ENCODE assay signal across 16 cellular contexts in genomic region chr12:91722072-91722471, GRCh38.
A peak's percentile ranks its signal among the peaks of the same experiment; 100 is the strongest.
DNase-seq lines count a peak whose midpoint lies in the region; ATAC-seq and TF ChIP-seq lines count a peak whose summit lies in the region.
"Had no signal": no experiment of that assay in that cellular context is flagged by ENCODE, and none has a peak within 500 bp of the region (broad histone marks: within the 10 kb centered on the region; RNA-seq: fewer than 3 reads in every experiment).

No MANE protein-coding gene starts in this region.

- H3K4me3 ChIP-seq in GM23248 (no peak overlapping the region), RWPE2 (ENCODE audit: severe bottlenecking) (no peak overlapping the region), gastroesophageal sphincter (no peak overlapping the region)
- H3K4me3 ChIP-seq: BLaER1 treated with 17β-estradiol and CSF1 and Interleukin-3, amounts not matched to agents 10 nM and 100 nM; HAP-1; heart left ventricle; left ventricle myocardium inferior; testis had no signal

- no peak overlapping the region for H3K9ac ChIP-seq in GM23248
- H3K9ac ChIP-seq: BLaER1 treated with 17β-estradiol and CSF1 and Interleukin-3, amounts not matched to agents 10 nM and 100 nM had no signal

- H3K4me1 ChIP-seq in GM23248 (ENCODE audit: insufficient read depth) (no peaks in the 10 kb centered on the region), RWPE2 (ENCODE audit: insufficient read depth, poor library complexity, severe bottlenecking) (peaks cover 28% of the 10 kb centered on the region), foreskin keratinocyte (peaks cover 4% of the 10 kb centered on the region), gastroesophageal sphincter (no peaks in the 10 kb centered on the region)
- H3K4me1 ChIP-seq: BLaER1 treated with 17β-estradiol and CSF1 and Interleukin-3, amounts not matched to agents 10 nM and 100 nM; HAP-1; heart left ventricle; left ventricle myocardium inferior; testis had no signal

- H4K20me1 ChIP-seq in GM23248 (ENCODE audit: insufficient read depth) = no peaks in the 10 kb centered on the region
- H4K20me1 ChIP-seq: BLaER1 treated with 17β-estradiol and CSF1 and Interleukin-3, amounts not matched to agents 10 nM and 100 nM had no signal

- H3K27ac ChIP-seq in GM23248 = no peak overlapping the region
- peak overlapping the region; percentile 46 for H3K27ac ChIP-seq in RWPE2 (ENCODE audit: poor library complexity, severe bottlenecking)
- H3K27ac ChIP-seq in foreskin keratinocyte = no peak overlapping the region
- H3K27ac ChIP-seq in gastroesophageal sphincter = no peak overlapping the region
- H3K27ac ChIP-seq: BLaER1 treated with 17β-estradiol and CSF1 and Interleukin-3, amounts not matched to agents 10 nM and 100 nM; heart left ventricle; left ventricle myocardium inferior; testis had no signal

- H3K9me2 ChIP-seq in GM23248 (ENCODE audit: insufficient read depth) = no peaks in the 10 kb centered on the region

- H3K9me3 ChIP-seq in GM23248 (ENCODE audit: low read depth) = no peaks in the 10 kb centered on the region
- H3K9me3 ChIP-seq in RWPE2 (ENCODE audit: severe bottlenecking) = no peaks in the 10 kb centered on the region
- H3K9me3 ChIP-seq in gastroesophageal sphincter = no peaks in the 10 kb centered on the region
- H3K9me3 ChIP-seq: BLaER1 treated with 17β-estradiol and CSF1 and Interleukin-3, amounts not matched to agents 10 nM and 100 nM; HAP-1; heart left ventricle; left ventricle myocardium inferior; testis had no signal

- no peaks in the 10 kb centered on the region for H3K79me2 ChIP-seq in GM23248 (ENCODE audit: insufficient read depth)

- no peak for TF ChIP-seq CTCF in RWPE2 (IDR thresholded peaks at IDR 0.05; ENCODE audit: poor library complexity, severe bottlenecking)
- no peak for TF ChIP-seq CTCF in foreskin keratinocyte (conservative IDR thresholded peaks at IDR 0.05)
- no peak for TF ChIP-seq CTCF in gastroesophageal sphincter (IDR thresholded peaks at IDR 0.05)

- no peaks in the 10 kb centered on the region for H3F3A ChIP-seq in GM23248 (ENCODE audit: insufficient read depth)

- in situ Hi-C loops in GM23248 (cut with MboI) = no loop called here

- TF ChIP-seq EP300 in gastroesophageal sphincter (IDR thresholded peaks at IDR 0.05) = no peak

- H3K4me2 ChIP-seq in GM23248 (ENCODE audit: unreplicated experiment) = no peak overlapping the region
- H3K4me2 ChIP-seq: BLaER1 treated with 17β-estradiol and CSF1 and Interleukin-3, amounts not matched to agents 10 nM and 100 nM had no signal

- no peaks in the 10 kb centered on the region for H3K27me3 ChIP-seq in GM23248 (replicated peaks; ENCODE audit: insufficient read depth)
- H3K27me3 ChIP-seq in RWPE2 (ENCODE audit: insufficient read depth, poor library complexity, severe bottlenecking) = no peaks in the 10 kb centered on the region
- H3K27me3 ChIP-seq in foreskin keratinocyte = no peaks in the 10 kb centered on the region
- H3K27me3 ChIP-seq in gastroesophageal sphincter = no peaks in the 10 kb centered on the region
- H3K27me3 ChIP-seq: BLaER1 treated with 17β-estradiol and CSF1 and Interleukin-3, amounts not matched to agents 10 nM and 100 nM; heart left ventricle; testis had no signal

- no peak overlapping the region for H2AFZ ChIP-seq in GM23248

- no peak for TF ChIP-seq POLR2A in gastroesophageal sphincter (IDR thresholded peaks at IDR 0.05)

- peak; percentile 65 for ATAC-seq in GM18858 (IDR thresholded peaks at IDR 0.05; ENCODE audit: unreplicated experiment)
- peak; percentile 89 for ATAC-seq in RWPE2 (ENCODE audit: low read depth)
- ATAC-seq in foreskin keratinocyte = peak; percentile 97
- no peak for ATAC-seq in gastroesophageal sphincter
- ATAC-seq: heart left ventricle had no signal

- DNase-seq in GM23248 (peak; percentile 1), RWPE2 (ENCODE audit: low spot score) (peak; percentile 34), foreskin keratinocyte (peak; percentile 92 to 96), inferior parietal cortex (ENCODE audit: extremely low spot score) (no peak), cortex of kidney (lab: John Stamatoyannopoulos, UW) (no peak), NCI-H1694 treated with DMSO at 0.1 percent for 48 hours (lab: John Stamatoyannopoulos, UW) (no peak)
- DNase-seq: heart left ventricle, left ventricle myocardium inferior, naive B cell, NCI-H1105, OCI-M1, testis had no signal

- no peaks in the 10 kb centered on the region for H3K36me3 ChIP-seq in GM23248 (ENCODE audit: low read depth)
- no peaks in the 10 kb centered on the region for H3K36me3 ChIP-seq in RWPE2 (ENCODE audit: low read depth)
- no peaks in the 10 kb centered on the region for H3K36me3 ChIP-seq in gastroesophageal sphincter
- H3K36me3 ChIP-seq: BLaER1 treated with 17β-estradiol and CSF1 and Interleukin-3, amounts not matched to agents 10 nM and 100 nM; HAP-1; heart left ventricle; left ventricle myocardium inferior had no signal

Comparison
In these comparisons a context has a peak if more than half of its experiments do, and no peak if none do; other contexts are left out.
1. DNase-seq: peak in GM23248 (single experiment), RWPE2 (single experiment) and foreskin keratinocyte (2 of 2); none in inferior parietal cortex (single experiment), cortex of kidney (single experiment) and NCI-H1694 treated with DMSO at 0.1 percent for 48 hours (single experiment).